Comparison of ENCODE assay signal across 8 cellular contexts in the genomic region with DNA sequence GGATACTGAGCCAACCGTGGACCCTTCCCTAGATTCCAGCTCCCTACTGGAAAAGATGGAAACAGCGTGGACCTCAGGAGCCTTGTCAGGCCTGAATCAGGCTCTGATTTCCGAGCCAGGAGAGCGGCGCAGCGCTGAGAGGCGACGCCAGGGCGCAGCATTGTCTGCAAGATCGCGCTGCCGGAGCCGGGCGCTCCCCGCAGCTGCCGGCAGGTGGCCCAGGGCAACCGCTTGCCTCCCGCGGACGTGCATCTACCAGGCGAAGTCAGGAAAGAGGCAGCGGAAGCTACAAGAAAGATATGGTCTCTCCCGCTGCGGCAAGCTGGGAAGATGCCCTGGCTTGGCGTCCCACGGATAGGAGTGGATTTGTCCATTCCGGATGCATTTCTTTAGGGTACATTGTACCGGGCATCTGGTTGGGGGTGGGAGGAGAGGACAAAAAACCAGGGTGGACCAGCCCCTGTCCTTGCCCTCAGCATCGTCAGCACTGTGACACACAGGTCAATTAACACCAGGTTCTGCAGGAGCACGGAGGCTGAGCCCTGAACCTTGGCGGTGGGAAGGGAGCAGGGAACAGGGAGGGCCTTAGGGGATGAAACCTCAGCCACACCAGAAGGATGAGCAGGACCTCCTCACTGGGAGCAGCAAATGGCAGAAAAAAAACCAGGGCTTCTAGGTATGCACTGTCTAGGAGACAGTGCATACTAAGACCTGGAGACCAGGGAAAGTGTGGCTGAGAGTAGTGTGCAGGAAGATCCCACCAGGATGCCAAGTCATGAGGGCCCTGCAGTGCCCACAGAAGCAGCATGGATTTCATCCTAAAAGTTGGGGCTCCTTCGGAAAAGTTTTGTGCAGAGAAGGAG. TPM values are rescaled to one million over a fixed set of nuclear protein-coding genes. Genes with fewer than 3 reads are reported as not detected.
A peak's percentile ranks its signal among the peaks of the same experiment; 100 is the strongest.
DNase-seq lines count a peak whose midpoint lies in the region; ATAC-seq and TF ChIP-seq lines count a peak whose summit lies in the region.

No MANE protein-coding gene starts in this region.

- intact Hi-C loops in activated T-helper 1 cell treated with anti-CD3 and anti-CD28 coated beads, Interleukin-12 subunit alpha, Interleukin-12 subunit beta, Interleukin-2, Interleukin-4 antibody, amounts not matched to agents 30 ng/mL and 10 ng/mL and 1 ng/mL, durations not matched to agents 14 hours and 24 hours and 36 hours (cut with micrococcal nuclease), result loop anchor here (1.0 to 10.0 kb wide), 7 partner anchors 13 to 340 kb away; partner anchors contain the start of genes CPLX2 and HRH2

- no peaks in the 10 kb centered on the region for H3K27me3 ChIP-seq in GM23248 (replicated peaks; ENCODE audit: insufficient read depth)
- no peaks in the 10 kb centered on the region for H3K27me3 ChIP-seq in neural progenitor cell

- no peaks in the 10 kb centered on the region for H3K79me2 ChIP-seq in GM23248 (ENCODE audit: insufficient read depth)
- H3K79me2 ChIP-seq in neural progenitor cell (ENCODE audit: low read depth), result no peaks in the 10 kb centered on the region

- peak overlapping the region; percentile 78 for H3K27ac Mint-ChIP-seq in activated T-helper 1 cell treated with anti-CD3 and anti-CD28 coated beads, Interleukin-12 subunit alpha, Interleukin-12 subunit beta, Interleukin-2, Interleukin-4 antibody, amounts not matched to agents 30 ng/mL and 10 ng/mL and 1 ng/mL, durations not matched to agents 14 hours and 24 hours and 36 hours
- no peak overlapping the region for H3K27ac Mint-ChIP-seq in neural progenitor cell
- H3K27ac Mint-ChIP-seq in stimulated activated naive CD8-positive, alpha-beta T cell treated with anti-CD3 and anti-CD28 coated beads, Interleukin-15, amount 100 ng/mL, for 72 hours, result peak overlapping the region; percentile 15 to 91

- H3K4me1 Mint-ChIP-seq in activated T-helper 1 cell treated with anti-CD3 and anti-CD28 coated beads, Interleukin-12 subunit alpha, Interleukin-12 subunit beta, Interleukin-2, Interleukin-4 antibody, amounts not matched to agents 30 ng/mL and 10 ng/mL and 1 ng/mL, durations not matched to agents 14 hours and 24 hours and 36 hours (ENCODE audit: low read depth), result peaks cover 68% of the 10 kb centered on the region
- peaks cover 8% of the 10 kb centered on the region for H3K4me1 Mint-ChIP-seq in neural progenitor cell
- peaks cover 74% of the 10 kb centered on the region for H3K4me1 Mint-ChIP-seq in stimulated activated naive CD8-positive, alpha-beta T cell treated with anti-CD3 and anti-CD28 coated beads, Interleukin-15, amount 100 ng/mL, for 72 hours

- H3K27me3 Mint-ChIP-seq in activated T-helper 1 cell treated with anti-CD3 and anti-CD28 coated beads, Interleukin-12 subunit alpha, Interleukin-12 subunit beta, Interleukin-2, Interleukin-4 antibody, amounts not matched to agents 30 ng/mL and 10 ng/mL and 1 ng/mL, durations not matched to agents 14 hours and 24 hours and 36 hours (ENCODE audit: insufficient read depth), result no peaks in the 10 kb centered on the region
- no peaks in the 10 kb centered on the region for H3K27me3 Mint-ChIP-seq in neural progenitor cell (ENCODE audit: insufficient read depth, low read depth)
- H3K27me3 Mint-ChIP-seq in stimulated activated naive CD8-positive, alpha-beta T cell treated with anti-CD3 and anti-CD28 coated beads, Interleukin-15, amount 100 ng/mL, for 72 hours, result no peaks in the 10 kb centered on the region

- H3K9me3 Mint-ChIP-seq in activated T-helper 1 cell treated with anti-CD3 and anti-CD28 coated beads, Interleukin-12 subunit alpha, Interleukin-12 subunit beta, Interleukin-2, Interleukin-4 antibody, amounts not matched to agents 30 ng/mL and 10 ng/mL and 1 ng/mL, durations not matched to agents 14 hours and 24 hours and 36 hours, result no peaks in the 10 kb centered on the region
- H3K9me3 Mint-ChIP-seq in neural progenitor cell, result no peaks in the 10 kb centered on the region
- no peaks in the 10 kb centered on the region for H3K9me3 Mint-ChIP-seq in stimulated activated naive CD8-positive, alpha-beta T cell treated with anti-CD3 and anti-CD28 coated beads, Interleukin-15, amount 100 ng/mL, for 72 hours

- H4K20me1 ChIP-seq in GM23248 (ENCODE audit: insufficient read depth), result no peaks in the 10 kb centered on the region
- H4K20me1 ChIP-seq in neural progenitor cell (ENCODE audit: low read depth), result no peaks in the 10 kb centered on the region

- H3K9me2 ChIP-seq in GM23248 (ENCODE audit: insufficient read depth), result no peaks in the 10 kb centered on the region

- H2AFZ ChIP-seq in GM23248 (no peak overlapping the region), neural progenitor cell (replicated peaks) (peak overlapping the region; percentile 80)

- H3K4me3 Mint-ChIP-seq in activated T-helper 1 cell treated with anti-CD3 and anti-CD28 coated beads, Interleukin-12 subunit alpha, Interleukin-12 subunit beta, Interleukin-2, Interleukin-4 antibody, amounts not matched to agents 30 ng/mL and 10 ng/mL and 1 ng/mL, durations not matched to agents 14 hours and 24 hours and 36 hours, result peak overlapping the region; percentile 73
- H3K4me3 Mint-ChIP-seq in neural progenitor cell, result peak overlapping the region; percentile 70
- H3K4me3 Mint-ChIP-seq in stimulated activated naive CD8-positive, alpha-beta T cell treated with anti-CD3 and anti-CD28 coated beads, Interleukin-15, amount 100 ng/mL, for 72 hours, result peak overlapping the region; percentile 65 to 81

- H3K27ac ChIP-seq in GM23248 (no peak overlapping the region), neural progenitor cell (no peak overlapping the region)

- no peaks in the 10 kb centered on the region for H3K36me3 ChIP-seq in GM23248 (ENCODE audit: low read depth)
- no peaks in the 10 kb centered on the region for H3K36me3 ChIP-seq in neural progenitor cell

- H3K4me3 ChIP-seq in GM23248, result no peak overlapping the region
- peak overlapping the region; percentile 37 for H3K4me3 ChIP-seq in neural progenitor cell

- H3K36me3 Mint-ChIP-seq in activated T-helper 1 cell treated with anti-CD3 and anti-CD28 coated beads, Interleukin-12 subunit alpha, Interleukin-12 subunit beta, Interleukin-2, Interleukin-4 antibody, amounts not matched to agents 30 ng/mL and 10 ng/mL and 1 ng/mL, durations not matched to agents 14 hours and 24 hours and 36 hours (ENCODE audit: low read depth), result peaks cover 34% of the 10 kb centered on the region
- no peaks in the 10 kb centered on the region for H3K36me3 Mint-ChIP-seq in neural progenitor cell

- H3F3A ChIP-seq in GM23248 (ENCODE audit: insufficient read depth) (no peaks in the 10 kb centered on the region), neural progenitor cell (ENCODE audit: low read depth) (peaks cover 10% of the 10 kb centered on the region)

- in situ Hi-C loops in GM23248 (cut with MboI), result no loop called here

- H3K9ac ChIP-seq in GM23248 (no peak overlapping the region), neural progenitor cell (no peak overlapping the region)

- 5% methylated on average over 32 of the region's 32 CpGs for WGBS in GM23248 (ENCODE audit: low coverage in 1 of 2, low lambda C conversion rate in 2 of 2, missing lambda C conversion rate in 2 of 2), 2 experiments

- DNase-seq in EH (ENCODE audit: low read depth) (peak; percentile 78), GM23248 (peak; percentile 94), Kasumi-1 (lab: John Stamatoyannopoulos, UW) (peak; percentile 86 to 91), RPMI7951 (ENCODE audit: low read depth) (peak; percentile 79), fibroblast of peridontal ligament (ENCODE audit: extremely low read depth) (peak; percentile 64), neural progenitor cell (ENCODE audit: low spot score) (peak; percentile 95)
- peak; percentile 79 for DNase-seq in activated T-helper 1 cell treated with anti-CD3 and anti-CD28 coated beads, Interleukin-12 subunit alpha, Interleukin-12 subunit beta, Interleukin-2, Interleukin-4 antibody, amounts not matched to agents 30 ng/mL and 10 ng/mL and 1 ng/mL, durations not matched to agents 14 hours and 24 hours and 36 hours (ENCODE audit: low spot score)
- peak; percentile 86 to 87 for DNase-seq in stimulated activated naive CD8-positive, alpha-beta T cell treated with anti-CD3 and anti-CD28 coated beads, Interleukin-15, amount 100 ng/mL, for 72 hours

- H3K4me2 ChIP-seq in GM23248 (ENCODE audit: unreplicated experiment) (no peak overlapping the region), neural progenitor cell (peak overlapping the region; percentile 66)

- H3K9me3 ChIP-seq in GM23248 (ENCODE audit: low read depth) (no peaks in the 10 kb centered on the region), neural progenitor cell (ENCODE audit: low read depth) (no peaks in the 10 kb centered on the region)

- TF ChIP-seq CTCF in neural progenitor cell (IDR thresholded peaks at IDR 0.05), result peak; percentile 100

- ATAC-seq in stimulated activated naive CD8-positive, alpha-beta T cell treated with anti-CD3 and anti-CD28 coated beads, Interleukin-15, amount 100 ng/mL, for 72 hours, result peak; percentile 93

- no peaks in the 10 kb centered on the region for H3K4me1 ChIP-seq in GM23248 (ENCODE audit: insufficient read depth)
- no peaks in the 10 kb centered on the region for H3K4me1 ChIP-seq in neural progenitor cell

RNA-seq across cellular contexts. Expression of gene SFXN1, which starts 55.9 kb away (rescaled TPM):
- total RNA-seq in GM23248 (2014; rRNA removed; shearing (Covaris generic)), result 73.0 and 96.4 TPM in 2 replicates
- 50.3 and 51.9 TPM in 2 replicates for polyA plus RNA-seq in GM23248 (2016; fragmentation: Nextera tagmentation; extraction: Ambion mirVana)
- 103 and 112 TPM in 2 replicates for total RNA-seq in RPMI7951 (2014; rRNA removed; shearing (Covaris generic))
- 394 and 397 TPM in 2 replicates for total RNA-seq in activated T-helper 1 cell treated with anti-CD3 and anti-CD28 coated beads, Interleukin-12 subunit alpha, Interleukin-12 subunit beta, Interleukin-2, Interleukin-4 antibody, amounts not matched to agents 30 ng/mL and 10 ng/mL and 1 ng/mL, durations not matched to agents 14 hours and 24 hours and 36 hours
- 146 and 181 TPM in 2 replicates for total RNA-seq in neural progenitor cell (ENCODE audit: low replicate concordance)
